ENCODE assay signal across 15 cellular contexts in the genomic region with DNA sequence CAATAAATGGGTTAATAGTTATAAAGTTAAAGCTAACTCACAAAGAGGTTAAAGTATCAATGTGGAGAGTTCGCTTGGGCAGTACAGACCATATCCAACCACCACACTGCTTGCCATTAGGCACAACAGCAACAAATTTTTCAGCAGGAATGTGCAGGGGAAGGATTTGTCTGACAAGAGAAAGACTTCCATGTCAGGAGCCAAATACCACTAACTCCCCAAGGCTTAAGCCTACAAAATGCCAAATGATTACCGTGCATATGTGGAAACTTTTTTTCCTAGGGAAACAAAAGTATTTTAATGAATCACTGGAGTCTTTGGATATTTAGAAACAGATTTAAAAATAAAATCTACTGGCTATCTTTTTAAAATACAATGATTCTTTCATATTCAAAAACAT. TPM values are rescaled to one million over a fixed set of nuclear protein-coding genes. Genes with fewer than 3 reads are reported as not detected.
DNase-seq lines count a peak whose midpoint lies in the region; ATAC-seq, FAIRE-seq and TF ChIP-seq lines count a peak whose summit lies in the region.
"Had no signal": no experiment of that assay in that cellular context is flagged by ENCODE, and none has a peak within 500 bp of the region (broad histone marks: within the 10 kb centered on the region; RNA-seq: fewer than 3 reads in every experiment).

No MANE protein-coding gene starts in this region.

- H3K79me2 ChIP-seq in H1 (ENCODE audit: control insufficient read depth in 1 of 2, insufficient read depth in 2 of 2, low read length in 2 of 2), result peaks cover 0 to 8% of the 10 kb centered on the region in 2 experiments; a peak in 1 of 4 replicates

- H3K36me3 ChIP-seq in H1 (ENCODE audit: control insufficient read depth in 2 of 4, insufficient read depth in 4 of 4, low read length in 3 of 4), result peaks cover 0 to 5% (median 0%) of the 10 kb centered on the region in 4 experiments; a peak in 2 of 8 replicates
- H3K36me3 ChIP-seq in mesenchymal stem cell (ENCODE audit: control insufficient read depth in 1 of 2, insufficient read depth in 2 of 2, low read depth in 1 of 2, low read length in 2 of 2), result peaks cover 0 to 6% of the 10 kb centered on the region in 2 experiments
- H3K36me3 ChIP-seq in upper lobe of right lung, result no peaks in the 10 kb centered on the region

- CTCF ChIA-PET in H1 (lab: Charles Lee; ENCODE audit: partially characterized antibody), result no interaction called here

- no peak overlapping the region for H2BK20ac ChIP-seq in H1 (ENCODE audit: low read length)

- no peak for TF ChIP-seq RAD21 in H1 (IDR thresholded peaks at IDR 0.05 in 1 of 2, conservative IDR thresholded peaks at IDR 0.05 in 1 of 2; ENCODE audit: low read depth in 2 of 2, low read length in 2 of 2)

- H4K5ac ChIP-seq in H1 (ENCODE audit: insufficient read length, low read depth, low read length), result no peak overlapping the region

- no peaks in the 10 kb centered on the region for H3K27me3 ChIP-seq in H1 (replicated peaks in 1 of 4; ENCODE audit: control insufficient read depth in 3 of 4, extremely low read depth in 1 of 4, insufficient read depth in 3 of 4, low read length in 3 of 4)
- H3K27me3 ChIP-seq in mesenchymal stem cell (ENCODE audit: control insufficient read depth in 1 of 2, insufficient read depth in 1 of 2, low read length in 2 of 2), result no peaks in the 10 kb centered on the region
- H3K27me3 ChIP-seq in upper lobe of right lung, result no peaks in the 10 kb centered on the region

- H2BK15ac ChIP-seq in H1 (ENCODE audit: low read length) (no peak overlapping the region), mesenchymal stem cell (ENCODE audit: low read depth, poor library complexity, severe bottlenecking) (no peak overlapping the region)

- H3K4me1 ChIP-seq in H1 (replicated peaks in 1 of 4; ENCODE audit: control insufficient read depth in 3 of 4, insufficient read depth in 4 of 4, low read length in 3 of 4) (no peaks in the 10 kb centered on the region), mesenchymal stem cell (ENCODE audit: control insufficient read depth, insufficient read depth, low read depth, low read length) (no peaks in the 10 kb centered on the region), upper lobe of right lung (peaks cover 2% of the 10 kb centered on the region)

- H3K4me2 ChIP-seq in H1 (ENCODE audit: insufficient read depth in 1 of 2, low read depth in 2 of 2, low read length in 2 of 2) (no peak overlapping the region), mesenchymal stem cell (ENCODE audit: low read length, poor library complexity, severe bottlenecking) (no peak overlapping the region)

- H3K27ac ChIP-seq in H1 (ENCODE audit: low read depth, low read length) (no peak overlapping the region), mesenchymal stem cell (ENCODE audit: low read length, poor library complexity, severe bottlenecking) (peak overlapping the region; percentile 37), upper lobe of right lung (no peak overlapping the region)

- no peaks in the 10 kb centered on the region for H4K20me1 ChIP-seq in H1 (replicated peaks in 1 of 2; ENCODE audit: control insufficient read depth in 1 of 2, insufficient read depth in 2 of 2, low read length in 2 of 2)

- TF ChIP-seq EP300 in H1 (IDR thresholded peaks at IDR 0.05; ENCODE audit: borderline replicate concordance in 1 of 2, low read depth in 2 of 2, low read length in 2 of 2), result no peak

- no peaks in the 10 kb centered on the region for H3K9me3 ChIP-seq in H1 (ENCODE audit: insufficient read depth in 2 of 2, low read depth in 1 of 2, low read length in 1 of 2)
- H3K9me3 ChIP-seq in mesenchymal stem cell (ENCODE audit: control insufficient read depth, low read length), result no peaks in the 10 kb centered on the region
- no peaks in the 10 kb centered on the region for H3K9me3 ChIP-seq in upper lobe of right lung

- no peak for TF ChIP-seq POLR2A in H1 (IDR thresholded peaks at IDR 0.05; ENCODE audit: control extremely low read depth in 1 of 2, low read depth in 2 of 2, low read length in 2 of 2)

- H2BK12ac ChIP-seq in H1 (ENCODE audit: low read depth, low read length), result no peak overlapping the region
- H2BK12ac ChIP-seq in mesenchymal stem cell (ENCODE audit: low read length in 2 of 2), result no peak overlapping the region

- no peaks in the 10 kb centered on the region for H3K79me1 ChIP-seq in H1 (ENCODE audit: low read depth, low read length)
- peaks cover 13% of the 10 kb centered on the region for H3K79me1 ChIP-seq in mesenchymal stem cell (replicated peaks; ENCODE audit: low read length, poor library complexity, severe bottlenecking)

- H2BK120ac ChIP-seq in H1 (replicated peaks; ENCODE audit: low read depth, low read length) (no peak overlapping the region), mesenchymal stem cell (ENCODE audit: low read depth, low read length) (no peak overlapping the region)

- H2AK5ac ChIP-seq in H1 (ENCODE audit: low read depth, low read length) (no peak overlapping the region), mesenchymal stem cell (ENCODE audit: low read length, severe bottlenecking) (no peak overlapping the region)

- H2BK5ac ChIP-seq in H1 (ENCODE audit: low read depth, low read length), result no peak overlapping the region
- no peak overlapping the region for H2BK5ac ChIP-seq in mesenchymal stem cell (ENCODE audit: low read depth, low read length, poor library complexity, severe bottlenecking)

- POLR2A ChIA-PET in H1 (lab: Charles Lee; ENCODE audit: partially characterized antibody), result no interaction called here

- no peaks in the 10 kb centered on the region for H3K23me2 ChIP-seq in H1 (ENCODE audit: low read depth, low read length)

- H3K9ac ChIP-seq in H1 (replicated peaks in 1 of 4; ENCODE audit: extremely low read depth in 1 of 4, low read depth in 3 of 4, low read length in 3 of 4) (no peak overlapping the region), mesenchymal stem cell (ENCODE audit: low read length) (peak overlapping the region; percentile 96)

- TF ChIP-seq CTCF in H1 (IDR thresholded peaks at IDR 0.05; ENCODE audit: control extremely low read depth in 1 of 3, insufficient read depth in 1 of 3, low read depth in 1 of 3, low read length in 3 of 3) (no peak), upper lobe of right lung (IDR thresholded peaks at IDR 0.05) (no peak)

- 91% methylated on average over 2 of the region's 2 CpGs; no CpG with 5 or more reads in 1 of the 2 experiments for WGBS in H1 (ENCODE audit: extremely low coverage in 1 of 2, insufficient coverage in 1 of 2, insufficient read length in 1 of 2, insufficient replicate concordance in 2 of 2, low coverage in 1 of 2, low lambda C conversion rate in 2 of 2, missing lambda C conversion rate in 1 of 2), 2 experiments
- WGBS in mesenchymal stem cell, result 80% methylated on average over 1 of the region's 2 CpGs

- H3K4me3 ChIP-seq in H1 (ENCODE audit: extremely low read depth in 1 of 4, insufficient read depth in 2 of 4, low read depth in 3 of 4, low read length in 4 of 4), result no peak overlapping the region
- H3K4me3 ChIP-seq in mesenchymal stem cell (ENCODE audit: insufficient read depth in 1 of 2, low read depth in 1 of 2, low read length in 2 of 2), result peak overlapping the region in 1 of 2 experiments; percentile 46
- H3K4me3 ChIP-seq in upper lobe of right lung, result no peak overlapping the region

- H3K23ac ChIP-seq in H1 (ENCODE audit: insufficient read length) (no peak overlapping the region), mesenchymal stem cell (ENCODE audit: low read length in 2 of 2) (no peak overlapping the region)

- FAIRE-seq in H1 (lab: Jason Lieb, UNC), result peak; percentile 32
- FAIRE-seq: GM12891, islet of Langerhans, RCC 7860 had no signal

- H4K8ac ChIP-seq in H1 (ENCODE audit: extremely low read depth, insufficient read depth, low read length) (no peak overlapping the region), mesenchymal stem cell (ENCODE audit: low read length) (no peak overlapping the region)

- no peak overlapping the region for H3K4ac ChIP-seq in H1 (replicated peaks; ENCODE audit: insufficient read length, low read depth, low read length)
- H3K4ac ChIP-seq in mesenchymal stem cell (ENCODE audit: low read depth in 1 of 2, low read length in 2 of 2), result no peak overlapping the region

- intact Hi-C loops in upper lobe of right lung (cut with DNase I), result no loop called here

- ATAC-seq in upper lobe of right lung, result peak; percentile 29
- no peak for ATAC-seq in HG03108 (IDR thresholded peaks at IDR 0.05; ENCODE audit: unreplicated experiment)
- ATAC-seq: activated CD8-positive, alpha-beta memory T cell treated with anti-CD3 and anti-CD28 coated beads, Interleukin-2, amount 10 ng/mL, durations not matched to agents 7 days and 5 days had no signal

- H4K91ac ChIP-seq in H1 (replicated peaks; ENCODE audit: insufficient read length, low read length) (no peak overlapping the region), mesenchymal stem cell (ENCODE audit: low read length) (no peak overlapping the region)

- no peak overlapping the region for H3K56ac ChIP-seq in H1 (replicated peaks; ENCODE audit: insufficient read length, low read depth, low read length)

- H3K18ac ChIP-seq in H1 (ENCODE audit: extremely low read depth, low read length) (no peak overlapping the region), mesenchymal stem cell (ENCODE audit: low read depth in 1 of 2, low read length in 2 of 2) (no peak overlapping the region)

- DNase-seq in LHCN-M2 (ENCODE audit: low read depth) (peak; percentile 86), H1 (ENCODE audit: low read depth in 1 of 2, low spot score in 2 of 2) (no peak), mesenchymal stem cell (peak; percentile 37), upper lobe of right lung (no peak), NCI-H2081 treated with DMSO at 0.1 percent for 48 hours (lab: John Stamatoyannopoulos, UW) (no peak), iPS-NIHi7 (ENCODE audit: extremely low spot score) (no peak), G401 (ENCODE audit: low spot score) (no peak)
- DNase-seq: activated CD8-positive, alpha-beta memory T cell treated with anti-CD3 and anti-CD28 coated beads, Interleukin-2, amount 10 ng/mL, durations not matched to agents 7 days and 5 days; Karpas-422; NCI-H2171 treated with DMSO at 0.1 percent for 48 hours; stimulated activated CD4-positive, alpha-beta T cell treated with anti-CD3 and anti-CD28 coated beads, Interleukin-4, amount 100 ng/mL, for 1 hour had no signal

- H3K14ac ChIP-seq in H1 (ENCODE audit: insufficient read length) (no peak overlapping the region), mesenchymal stem cell (ENCODE audit: low read length in 2 of 2) (no peak overlapping the region)

- in situ Hi-C loops in G401 (cut with HindIII; ENCODE audit: low sequenced_read_pairs), result no loop called here

- H2AFZ ChIP-seq in H1 (ENCODE audit: low read length) (no peak overlapping the region), mesenchymal stem cell (ENCODE audit: low read depth, low read length) (no peak overlapping the region)

RNA-seq across cellular contexts. Expression of gene VGLL3, which starts 8.1 kb away (rescaled TPM):
- 31.3 and 41.0 TPM in 2 replicates for total RNA-seq in LHCN-M2 (2014; rRNA removed)
- 17.8 TPM for polyA plus RNA-seq in LHCN-M2 (2012)
- total RNA-seq in H1 (2021; fragmentation: NEBNext Ultra II Directional; extraction: Animal tissue kit (Norgen Biotek cat#: 25700)), result 13.4 and 21.6 TPM in 2 replicates
- 21.6 and 24.2 TPM in 2 replicates for polyA plus RNA-seq in H1 (2011; rRNA removed)
- polyA plus RNA-seq in H1 (2011; cell fraction: cytosol; rRNA removed), result 6.0 TPM
- polyA plus RNA-seq in H1 (2011; cell fraction: nucleus; rRNA removed), result 17.2 TPM
- polyA plus RNA-seq in H1 (2012, experiment 1 of 2), result 5.3 to 10.0 TPM (median 7.6 TPM) in 4 replicates
- polyA plus RNA-seq in H1 (2012, experiment 2 of 2), result 0.24 TPM
- 7.6 TPM for polyA plus RNA-seq in H1 (2013, experiment 1 of 2)
- 6.5 TPM for polyA plus RNA-seq in H1 (2013, experiment 2 of 2)
- 44.5 and 69.7 TPM in 2 replicates for polyA minus RNA-seq in H1 (2011; rRNA and poly(A)+ RNA removed)
- polyA minus RNA-seq in H1 (2011; cell fraction: cytosol; rRNA and poly(A)+ RNA removed), result 3.0 TPM
- 18.2 TPM for polyA minus RNA-seq in H1 (2011; cell fraction: nucleus; rRNA and poly(A)+ RNA removed)
- polyA plus RNA-seq in mesenchymal stem cell (2013, experiment 1 of 2), result 16.7 TPM
- 13.8 TPM for polyA plus RNA-seq in mesenchymal stem cell (2013, experiment 2 of 2)
- total RNA-seq in upper lobe of right lung, result 61.5 TPM
- total RNA-seq in G401 (2014; rRNA removed; shearing (Covaris generic)), result not detected in 2 replicates
- total RNA-seq: activated CD8-positive, alpha-beta memory T cell treated with anti-CD3 and anti-CD28 coated beads, Interleukin-2, amount 10 ng/mL, durations not matched to agents 7 days and 5 days had no signal

Comparison
In these comparisons a context has a peak if more than half of its experiments do, and no peak if none do; other contexts are left out.
1. DNase-seq: peak in LHCN-M2 (single experiment) and mesenchymal stem cell (single experiment); none in H1 (0 of 2), upper lobe of right lung (single experiment), NCI-H2081 treated with DMSO at 0.1 percent for 48 hours (single experiment), iPS-NIHi7 (single experiment) and G401 (single experiment).
2. RNA of gene VGLL3, which starts 8.1 kb away (total RNA-seq): 61.5 TPM in upper lobe of right lung (single experiment), 31.3 to 41.0 TPM in LHCN-M2 and 13.4 to 21.6 TPM in H1; not detected in G401; every median in the first group is over 10 times any median in the second.